ENCODE assay signal across 20 cellular contexts in the genomic region with DNA sequence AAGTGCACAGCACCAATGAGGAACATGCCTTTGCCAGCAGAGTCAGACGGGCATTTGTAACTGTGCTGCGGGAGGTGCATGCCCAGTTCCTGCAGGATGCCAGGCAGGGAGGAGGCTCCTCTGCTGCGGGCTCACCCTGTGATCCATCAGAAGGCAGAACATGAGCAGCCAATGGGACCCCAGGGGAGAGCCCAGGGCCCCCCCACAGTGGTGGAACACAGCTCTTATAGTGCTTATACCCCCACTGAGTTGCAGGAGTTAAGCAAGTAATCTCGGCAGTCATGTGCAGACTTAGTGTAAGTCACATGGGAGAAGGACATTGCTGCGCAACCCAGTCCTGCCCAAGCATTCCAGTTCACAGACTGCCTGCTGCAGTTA.
"Had no signal": no experiment of that assay in that cellular context is flagged by ENCODE, and none has a peak within 500 bp of the region (broad histone marks: within the 10 kb centered on the region; RNA-seq: fewer than 3 reads in every experiment).

No MANE protein-coding gene starts in this region.

- H3K9me3 ChIP-seq: body of pancreas, ovary, sigmoid colon, tibial artery, vagina had no signal

- H3K27me3 ChIP-seq: body of pancreas, esophagus muscularis mucosa, ovary, sigmoid colon, tibial artery, vagina had no signal

- H3K4me1 Mint-ChIP-seq: central memory CD8-positive, alpha-beta T cell had no signal

- DNase-seq: activated CD4-positive, alpha-beta T cell treated with anti-CD3 and anti-CD28 coated beads for 4 hours; activated CD8-positive, alpha-beta T cell treated with anti-CD3 and anti-CD28 coated beads for 36 hours; activated effector memory CD4-positive, alpha-beta T cell treated with Interleukin-2 at 50 U/mL for 16 hours; activated naive CD4-positive, alpha-beta T cell treated with anti-CD3 and anti-CD28 coated beads, Interleukin-2, amount 50 U/mL, for 16 hours; activated T-cell treated with anti-CD3 and anti-CD28 coated beads, Interleukin-2, amount 50 U/mL, for 4 hours; amniotic stem cell; body of pancreas; cortex of kidney; effector CD4-positive, alpha-beta T cell; foreskin fibroblast; ovary; sigmoid colon; stimulated activated CD4-positive, alpha-beta T cell treated with anti-CD3 and anti-CD28 coated beads, Interleukin-12 subunit alpha, Interleukin-12 subunit beta, amount 100 ng/mL, for 4 hours; stimulated activated CD4-positive, alpha-beta T cell treated with anti-CD3 and anti-CD28 coated beads, Interleukin-2, amount 100 ng/mL, for 24 hours; T-helper 2 cell; tibial artery had no signal

- ATAC-seq: activated CD8-positive, alpha-beta T cell treated with anti-CD3 and anti-CD28 coated beads for 36 hours; activated T-cell treated with anti-CD3 and anti-CD28 coated beads, Interleukin-2, amount 50 U/mL, for 4 hours; body of pancreas; WTC11 had no signal

- H3K4me3 ChIP-seq: body of pancreas, esophagus muscularis mucosa, ovary, sigmoid colon, tibial artery, vagina had no signal

- H3K4me1 ChIP-seq: body of pancreas, esophagus muscularis mucosa, sigmoid colon, tibial artery, vagina had no signal

- H3K27ac ChIP-seq: body of pancreas, esophagus muscularis mucosa, ovary, sigmoid colon, tibial artery, vagina had no signal

- H3K27ac Mint-ChIP-seq: activated CD8-positive, alpha-beta T cell treated with anti-CD3 and anti-CD28 coated beads for 36 hours; WTC11 had no signal

- H3K36me3 ChIP-seq: esophagus muscularis mucosa, ovary, sigmoid colon, tibial artery, vagina had no signal

- H3K27me3 Mint-ChIP-seq: activated CD8-positive, alpha-beta T cell treated with anti-CD3 and anti-CD28 coated beads for 36 hours had no signal

- H3K9me3 Mint-ChIP-seq: activated CD8-positive, alpha-beta T cell treated with anti-CD3 and anti-CD28 coated beads for 36 hours; central memory CD8-positive, alpha-beta T cell; WTC11 had no signal

- H3K4me3 Mint-ChIP-seq: activated CD8-positive, alpha-beta T cell treated with anti-CD3 and anti-CD28 coated beads for 36 hours; activated T-cell treated with anti-CD3 and anti-CD28 coated beads, Interleukin-2, amount 50 U/mL, for 4 hours; central memory CD8-positive, alpha-beta T cell; WTC11 had no signal
